3 cellular contexts compared by ENCODE assay signal in the genomic region with DNA sequence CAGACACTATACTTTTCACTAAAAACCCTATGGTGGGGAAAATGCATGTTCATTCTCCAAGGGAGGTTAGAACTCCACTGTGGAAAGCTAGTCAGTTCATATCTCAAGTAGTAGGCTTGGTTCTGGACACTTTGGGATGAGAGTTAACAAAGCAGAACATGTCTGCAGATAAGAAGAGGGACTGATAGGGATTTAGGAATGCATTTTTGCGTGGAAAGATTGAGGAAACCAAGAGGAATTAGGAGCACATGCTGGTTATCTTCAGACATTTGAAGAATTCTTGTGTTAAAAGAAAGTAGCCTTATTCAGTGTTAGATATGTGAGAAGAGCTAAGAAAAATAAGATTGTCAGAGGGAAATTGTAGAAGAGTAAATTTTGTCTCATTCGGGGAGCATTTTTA.
TF ChIP-seq lines count a peak whose summit lies in the region.

No MANE protein-coding gene starts in this region.

TF ChIP-seq in GM23338, 12 proteins besides CTCF, POLR2A, EP300 and RAD21 (continues in another document):
- TF ChIP-seq, protein P1, sequence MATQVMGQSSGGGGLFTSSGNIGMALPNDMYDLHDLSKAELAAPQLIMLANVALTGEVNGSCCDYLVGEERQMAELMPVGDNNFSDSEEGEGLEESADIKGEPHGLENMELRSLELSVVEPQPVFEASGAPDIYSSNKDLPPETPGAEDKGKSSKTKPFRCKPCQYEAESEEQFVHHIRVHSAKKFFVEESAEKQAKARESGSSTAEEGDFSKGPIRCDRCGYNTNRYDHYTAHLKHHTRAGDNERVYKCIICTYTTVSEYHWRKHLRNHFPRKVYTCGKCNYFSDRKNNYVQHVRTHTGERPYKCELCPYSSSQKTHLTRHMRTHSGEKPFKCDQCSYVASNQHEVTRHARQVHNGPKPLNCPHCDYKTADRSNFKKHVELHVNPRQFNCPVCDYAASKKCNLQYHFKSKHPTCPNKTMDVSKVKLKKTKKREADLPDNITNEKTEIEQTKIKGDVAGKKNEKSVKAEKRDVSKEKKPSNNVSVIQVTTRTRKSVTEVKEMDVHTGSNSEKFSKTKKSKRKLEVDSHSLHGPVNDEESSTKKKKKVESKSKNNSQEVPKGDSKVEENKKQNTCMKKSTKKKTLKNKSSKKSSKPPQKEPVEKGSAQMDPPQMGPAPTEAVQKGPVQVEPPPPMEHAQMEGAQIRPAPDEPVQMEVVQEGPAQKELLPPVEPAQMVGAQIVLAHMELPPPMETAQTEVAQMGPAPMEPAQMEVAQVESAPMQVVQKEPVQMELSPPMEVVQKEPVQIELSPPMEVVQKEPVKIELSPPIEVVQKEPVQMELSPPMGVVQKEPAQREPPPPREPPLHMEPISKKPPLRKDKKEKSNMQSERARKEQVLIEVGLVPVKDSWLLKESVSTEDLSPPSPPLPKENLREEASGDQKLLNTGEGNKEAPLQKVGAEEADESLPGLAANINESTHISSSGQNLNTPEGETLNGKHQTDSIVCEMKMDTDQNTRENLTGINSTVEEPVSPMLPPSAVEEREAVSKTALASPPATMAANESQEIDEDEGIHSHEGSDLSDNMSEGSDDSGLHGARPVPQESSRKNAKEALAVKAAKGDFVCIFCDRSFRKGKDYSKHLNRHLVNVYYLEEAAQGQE (IDR thresholded peaks at IDR 0.05; ENCODE audit: unreplicated experiment) = no peak
- TF ChIP-seq ZNF331 (CRISPR knock-in tag; IDR thresholded peaks at IDR 0.05; ENCODE audit: low read depth) (no peak), STAT1 (IDR thresholded peaks at IDR 0.05; ENCODE audit: unreplicated experiment) (no peak), CREB1 (CRISPR knock-in tag; IDR thresholded peaks at IDR 0.05; ENCODE audit: low read depth) (no peak), EZH2phosphoT487 (IDR thresholded peaks at IDR 0.05; ENCODE audit: unreplicated experiment) (no peak), ZNF114 (CRISPR knock-in tag; IDR thresholded peaks at IDR 0.05) (no peak)

TF ChIP-seq in K562, 482 proteins besides CTCF, POLR2A, EP300 and RAD21:
- TF ChIP-seq POLR3G (IDR thresholded peaks at IDR 0.05; ENCODE audit: extremely low read depth, insufficient read length, insufficient replicate concordance) = no peak
- TF ChIP-seq, protein P2, sequence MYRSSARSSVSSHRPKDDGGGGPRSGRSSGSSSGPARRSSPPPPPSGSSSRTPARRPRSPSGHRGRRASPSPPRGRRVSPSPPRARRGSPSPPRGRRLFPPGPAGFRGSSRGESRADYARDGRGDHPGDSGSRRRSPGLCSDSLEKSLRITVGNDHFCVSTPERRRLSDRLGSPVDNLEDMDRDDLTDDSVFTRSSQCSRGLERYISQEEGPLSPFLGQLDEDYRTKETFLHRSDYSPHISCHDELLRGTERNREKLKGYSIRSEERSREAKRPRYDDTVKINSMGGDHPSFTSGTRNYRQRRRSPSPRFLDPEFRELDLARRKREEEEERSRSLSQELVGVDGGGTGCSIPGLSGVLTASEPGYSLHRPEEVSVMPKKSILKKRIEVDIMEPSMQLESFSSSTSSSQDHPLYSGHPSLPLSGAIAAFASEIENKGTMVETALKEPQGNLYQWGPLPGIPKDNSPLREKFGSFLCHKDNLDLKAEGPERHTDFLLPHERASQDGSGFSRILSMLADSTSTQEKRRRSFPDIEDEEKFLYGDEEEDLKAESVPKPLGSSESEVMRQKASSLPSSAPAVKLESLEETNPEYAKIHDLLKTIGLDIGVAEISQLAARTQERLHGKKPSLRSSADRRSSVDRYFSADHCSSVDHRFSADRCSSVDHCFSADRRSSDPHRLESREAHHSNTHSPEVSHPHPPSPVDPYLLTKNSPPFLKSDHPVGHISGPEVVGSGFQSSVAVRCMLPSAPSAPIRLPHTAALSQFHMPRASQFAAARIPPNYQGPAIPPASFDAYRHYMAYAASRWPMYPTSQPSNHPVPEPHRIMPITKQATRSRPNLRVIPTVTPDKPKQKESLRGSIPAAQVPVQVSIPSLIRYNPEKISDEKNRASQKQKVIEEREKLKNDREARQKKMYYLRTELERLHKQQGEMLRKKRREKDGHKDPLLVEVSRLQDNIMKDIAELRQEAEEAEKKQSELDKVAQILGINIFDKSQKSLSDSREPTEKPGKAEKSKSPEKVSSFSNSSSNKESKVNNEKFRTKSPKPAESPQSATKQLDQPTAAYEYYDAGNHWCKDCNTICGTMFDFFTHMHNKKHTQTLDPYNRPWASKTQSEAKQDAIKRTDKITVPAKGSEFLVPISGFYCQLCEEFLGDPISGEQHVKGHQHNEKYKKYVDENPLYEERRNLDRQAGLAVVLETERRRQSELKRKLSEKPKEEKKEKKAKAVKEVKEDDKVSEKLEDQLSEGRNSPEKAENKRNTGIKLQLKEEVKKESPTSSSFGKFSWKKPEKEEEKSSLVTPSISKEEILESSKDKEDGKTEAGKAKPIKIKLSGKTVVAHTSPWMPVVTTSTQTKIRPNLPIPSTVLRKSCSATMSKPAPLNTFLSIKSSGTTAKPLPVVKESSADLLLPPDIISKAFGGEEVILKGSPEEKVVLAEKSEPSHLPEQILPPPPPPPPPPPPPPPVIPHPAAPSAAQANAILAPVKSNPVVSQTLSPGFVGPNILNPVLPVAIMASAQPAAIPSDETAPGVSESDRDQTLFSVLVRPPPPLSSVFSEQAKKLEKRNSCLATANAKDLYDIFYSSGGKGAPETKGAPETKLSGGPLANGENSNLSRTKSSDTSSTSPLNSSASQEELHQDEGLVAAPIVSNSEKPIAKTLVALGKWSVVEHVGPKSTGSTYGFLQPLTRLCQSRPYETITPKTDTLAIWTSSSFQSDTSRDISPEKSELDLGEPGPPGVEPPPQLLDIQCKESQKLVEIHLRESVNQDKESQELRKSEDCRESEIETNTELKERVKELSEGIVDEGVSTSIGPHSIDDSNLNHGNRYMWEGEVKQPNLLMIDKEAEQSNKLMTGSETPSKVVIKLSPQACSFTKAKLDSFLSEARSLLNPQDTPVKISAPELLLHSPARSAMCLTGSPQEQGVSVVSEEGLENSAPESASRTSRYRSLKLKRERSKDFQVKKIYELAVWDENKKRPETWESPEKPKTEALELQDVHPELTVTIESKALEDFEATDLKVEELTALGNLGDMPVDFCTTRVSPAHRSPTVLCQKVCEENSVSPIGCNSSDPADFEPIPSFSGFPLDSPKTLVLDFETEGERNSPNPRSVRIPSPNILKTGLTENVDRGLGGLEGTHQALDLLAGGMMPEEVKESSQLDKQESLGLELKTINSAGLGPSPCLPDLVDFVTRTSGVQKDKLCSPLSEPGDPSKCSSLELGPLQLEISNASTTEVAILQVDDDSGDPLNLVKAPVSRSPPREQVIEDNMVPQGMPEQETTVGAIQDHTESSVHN (IDR thresholded peaks at IDR 0.05; ENCODE audit: borderline replicate concordance in 1 of 2, low read depth in 1 of 2) = no peak
- TF ChIP-seq NCOR1 (IDR thresholded peaks at IDR 0.05) = 0 out of 2 replicates have a peak, but pooled peaks have one; percentile 11
- TF ChIP-seq CBFA2T3 (IDR thresholded peaks at IDR 0.05) = peak; percentile 51
- no peak for TF ChIP-seq POLR2AphosphoS5 (IDR thresholded peaks at IDR 0.05; ENCODE audit: control insufficient read depth, insufficient read depth, low read depth, low read length)
- TF ChIP-seq HNRNPL (IDR thresholded peaks at IDR 0.05; ENCODE audit: low read depth, low read length) = no peak
- no peak for TF ChIP-seq NFATC3 (IDR thresholded peaks at IDR 0.05)
- peak; percentile 34 for TF ChIP-seq TCF3 (CRISPR knock-in tag; IDR thresholded peaks at IDR 0.05)
- TF ChIP-seq ADNP (tag; IDR thresholded peaks at IDR 0.05) = no peak
- TF ChIP-seq SMARCE1 (IDR thresholded peaks at IDR 0.05) = no peak
- no peak for TF ChIP-seq FOXM1 (IDR thresholded peaks at IDR 0.05; ENCODE audit: low read depth)
- no peak for TF ChIP-seq FOXM1 (CRISPR knock-in tag; IDR thresholded peaks at IDR 0.05; ENCODE audit: low read depth)
- TF ChIP-seq NR2C2 (CRISPR knock-in tag; IDR thresholded peaks at IDR 0.05) = no peak
- TF ChIP-seq NR2C2 (tag; IDR thresholded peaks at IDR 0.05) = no peak
- no peak for TF ChIP-seq MCM5 (IDR thresholded peaks at IDR 0.05; ENCODE audit: low read depth)
- no peak for TF ChIP-seq ZNF133 (CRISPR knock-in tag; IDR thresholded peaks at IDR 0.05)
- no peak for TF ChIP-seq CSDE1 (IDR thresholded peaks at IDR 0.05)
- no peak for TF ChIP-seq EZH2 (IDR thresholded peaks at IDR 0.05; ENCODE audit: borderline replicate concordance, low read depth, low read length)
- no peak for TF ChIP-seq HCFC1 (IDR thresholded peaks at IDR 0.05; ENCODE audit: low read depth, low read length)

TF ChIP-seq in neural cell, 6 proteins besides CTCF, POLR2A, EP300 and RAD21:
- no peak for TF ChIP-seq SMC3 (conservative IDR thresholded peaks at IDR 0.05; ENCODE audit: poor library complexity)
- TF ChIP-seq, protein P1 (IDR thresholded peaks at IDR 0.05; ENCODE audit: borderline replicate concordance) = no peak
- TF ChIP-seq EZH2 (IDR thresholded peaks at IDR 0.05; ENCODE audit: borderline replicate concordance, insufficient read depth, low read length, poor library complexity, severe bottlenecking) = no peak
- TF ChIP-seq MXI1 (conservative IDR thresholded peaks at IDR 0.05; ENCODE audit: poor library complexity, severe bottlenecking) = no peak
- no peak for TF ChIP-seq TAF1 (IDR thresholded peaks at IDR 0.05; ENCODE audit: low read depth)
- TF ChIP-seq POLR2AphosphoS5 (IDR thresholded peaks at IDR 0.05) = no peak
TF ChIP-seq in neural cell: peak in this region for 0.
